ENCODE assay signal across 20 cellular contexts in genomic region chr2:127172306-127172705, GRCh38. TPM values are rescaled to one million over a fixed set of nuclear protein-coding genes. Genes with fewer than 3 reads are reported as not detected.
DNase-seq lines count a peak whose midpoint lies in the region; ATAC-seq and TF ChIP-seq lines count a peak whose summit lies in the region.
"Had no signal": no experiment of that assay in that cellular context is flagged by ENCODE, and none has a peak within 500 bp of the region (broad histone marks: within the 10 kb centered on the region; RNA-seq: fewer than 3 reads in every experiment).

No MANE protein-coding gene starts in this region.

- no peak overlapping the region for H3K4me3 ChIP-seq in GM23248
- H3K4me3 ChIP-seq: A549 had no signal

- H3K79me2 ChIP-seq in GM23248 (ENCODE audit: insufficient read depth) = no peaks in the 10 kb centered on the region

- H3K27ac Mint-ChIP-seq in chondrocyte (ENCODE audit: unreplicated experiment) = peak overlapping the region; percentile 95
- no peak overlapping the region for H3K27ac Mint-ChIP-seq in type B pancreatic cell
- H3K27ac Mint-ChIP-seq: CD4-positive, CD25-positive, alpha-beta regulatory T cell had no signal

- in situ Hi-C loops in GM23248 (cut with MboI) = no loop called here

- peak overlapping the region; percentile 52 for H3K9ac ChIP-seq in GM23248

- no peaks in the 10 kb centered on the region for H4K20me1 ChIP-seq in GM23248 (ENCODE audit: insufficient read depth)

- H3K4me3 Mint-ChIP-seq in chondrocyte (ENCODE audit: unreplicated experiment) (no peak overlapping the region), type B pancreatic cell (no peak overlapping the region)
- H3K4me3 Mint-ChIP-seq: CD4-positive, CD25-positive, alpha-beta regulatory T cell had no signal

- H3K9me2 ChIP-seq in GM23248 (ENCODE audit: insufficient read depth) = no peaks in the 10 kb centered on the region

- H3K27ac ChIP-seq in GM23248 = peak overlapping the region; percentile 83

- H3K27me3 Mint-ChIP-seq in chondrocyte (ENCODE audit: low read depth) (no peaks in the 10 kb centered on the region), type B pancreatic cell (peaks cover 4% of the 10 kb centered on the region)

- WGBS in GM23248 (ENCODE audit: low coverage in 1 of 2, low lambda C conversion rate in 2 of 2, missing lambda C conversion rate in 2 of 2), 2 experiments = 96 to 99% methylated on average over 6 of the region's 6 CpGs

- no peak for DNase-seq in GM23248
- no peak for DNase-seq in chondrocyte (ENCODE audit: low spot score)
- DNase-seq in mesenteric fat pad (ENCODE audit: low spot score) = peak; percentile 53
- DNase-seq in type B pancreatic cell (ENCODE audit: extremely low spot score, unreplicated experiment) = peak; percentile 20
- DNase-seq in activated T-cell treated with anti-CD3 and anti-CD28 coated beads, Interleukin-2, amount 50 U/mL, for 48 hours = no peak
- DNase-seq in SIG-M5 treated with dmso at 0.1 percent for 504 hours (lab: John Stamatoyannopoulos, UW; ENCODE audit: unreplicated experiment) = no peak
- DNase-seq: CD4-positive, CD25-positive, alpha-beta regulatory T cell; COR-L47; DMS79; Karpas-422; MV-4-11; NCI-H1694; NCI-H2081; NCI-H2171 treated with DMSO at 0.1 percent for 48 hours; NCI-H524 treated with DMSO at 0.1 percent for 48 hours; NCI-H82; Right ventricle myocardium superior had no signal

- H3F3A ChIP-seq in GM23248 (ENCODE audit: insufficient read depth) = peaks cover 27% of the 10 kb centered on the region

- H3K9me3 ChIP-seq in GM23248 (ENCODE audit: low read depth) = no peaks in the 10 kb centered on the region
- H3K9me3 ChIP-seq: A549 had no signal

- H3K4me2 ChIP-seq in GM23248 (ENCODE audit: unreplicated experiment) = no peak overlapping the region
- H3K4me2 ChIP-seq: A549 had no signal

- H2AFZ ChIP-seq in GM23248 = no peak overlapping the region

- H3K36me3 ChIP-seq in GM23248 (ENCODE audit: low read depth) = no peaks in the 10 kb centered on the region

- no peaks in the 10 kb centered on the region for H3K36me3 Mint-ChIP-seq in chondrocyte (ENCODE audit: low read depth)
- no peaks in the 10 kb centered on the region for H3K36me3 Mint-ChIP-seq in type B pancreatic cell
- H3K36me3 Mint-ChIP-seq: CD4-positive, CD25-positive, alpha-beta regulatory T cell had no signal

- TF ChIP-seq CTCF in chondrocyte (IDR thresholded peaks at IDR 0.05) (no peak), type B pancreatic cell (conservative IDR thresholded peaks at IDR 0.05) (no peak)

- peaks cover 47% of the 10 kb centered on the region for H3K4me1 Mint-ChIP-seq in chondrocyte (ENCODE audit: low read depth)
- H3K4me1 Mint-ChIP-seq in type B pancreatic cell (ENCODE audit: unreplicated experiment) = peaks cover 25% of the 10 kb centered on the region
- H3K4me1 Mint-ChIP-seq: CD4-positive, CD25-positive, alpha-beta regulatory T cell had no signal

- peaks cover 39% of the 10 kb centered on the region for H3K4me1 ChIP-seq in GM23248 (ENCODE audit: insufficient read depth)

- H3K9me3 Mint-ChIP-seq in chondrocyte (ENCODE audit: low read depth) (no peaks in the 10 kb centered on the region), type B pancreatic cell (no peaks in the 10 kb centered on the region)

- ATAC-seq in HG03025 (IDR thresholded peaks at IDR 0.05; ENCODE audit: low FRiP score, unreplicated experiment) = no peak
- ATAC-seq: A549, HCT116 had no signal

- H3K27me3 ChIP-seq in GM23248 (replicated peaks; ENCODE audit: insufficient read depth) = no peaks in the 10 kb centered on the region

RNA-seq across cellular contexts. Expression of gene CYP27C1, which starts 47.8 kb away (rescaled TPM):
- 0.13 and 0.65 TPM in 2 replicates for total RNA-seq in GM23248 (2014; rRNA removed; shearing (Covaris generic))
- polyA plus RNA-seq in GM23248 (2016; fragmentation: Nextera tagmentation; extraction: Ambion mirVana) = 0.70 and 0.73 TPM in 2 replicates
- 11.7 to 17.2 TPM (median 13.4 TPM) in 3 replicates for total RNA-seq in chondrocyte
- 1.1 TPM for total RNA-seq in mesenteric fat pad
- total RNA-seq in type B pancreatic cell (ENCODE audit: low replicate concordance) = 0.62 and 5.1 TPM in 2 replicates
- total RNA-seq: CD4-positive, CD25-positive, alpha-beta regulatory T cell; Right ventricle myocardium superior had no signal
- polyA plus RNA-seq: CD4-positive, CD25-positive, alpha-beta regulatory T cell had no signal

Comparison
In these comparisons a context has a peak if more than half of its experiments do, and no peak if none do; other contexts are left out.
1. DNase-seq: peak in mesenteric fat pad (single experiment) and type B pancreatic cell (single experiment); none in GM23248 (single experiment), chondrocyte (single experiment), activated T-cell treated with anti-CD3 and anti-CD28 coated beads, Interleukin-2, amount 50 U/mL, for 48 hours (0 of 2) and SIG-M5 treated with dmso at 0.1 percent for 504 hours (single experiment).